Comparison of ENCODE assay signal across 20 cellular contexts in the genomic region with DNA sequence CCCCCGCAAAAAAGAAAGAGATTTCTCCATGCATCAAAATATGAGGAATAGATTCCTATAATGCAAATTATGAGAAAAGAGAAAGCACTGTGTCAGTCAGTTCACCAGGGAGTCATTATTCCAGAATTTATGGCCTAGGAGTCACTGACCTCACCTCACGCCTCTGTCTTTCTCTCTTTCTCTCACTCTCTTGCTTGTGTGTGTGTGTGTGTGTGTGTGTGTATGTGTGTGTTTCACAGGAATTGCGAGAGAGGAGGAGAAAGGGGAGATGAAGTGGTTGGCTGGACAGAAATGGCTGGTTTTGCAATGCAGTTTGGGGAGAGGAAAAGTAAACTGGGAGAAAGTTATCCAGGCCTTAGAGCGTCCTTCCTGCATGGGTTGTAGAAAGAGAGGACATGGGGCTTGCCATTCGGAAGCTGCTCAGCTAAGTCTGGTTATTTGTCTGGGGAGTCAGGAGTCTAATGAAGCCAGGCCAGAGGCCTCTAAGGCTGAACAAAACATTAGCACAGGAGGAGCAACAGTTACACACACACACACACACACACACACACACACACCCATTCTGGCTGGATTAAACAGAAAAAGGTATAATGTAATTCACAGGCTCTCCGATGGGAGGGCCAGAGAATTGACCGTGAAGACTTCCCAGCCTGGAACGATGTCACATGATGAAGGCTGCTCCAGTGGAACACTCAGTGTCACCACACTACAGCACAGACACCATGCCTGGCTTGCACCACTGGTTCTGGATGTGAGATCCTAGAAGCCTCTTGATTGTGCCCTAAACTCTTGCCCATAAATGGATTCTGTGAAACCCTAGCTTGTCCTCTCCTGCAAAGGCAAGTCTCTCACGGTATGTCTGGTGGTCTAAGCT. TPM values are rescaled to one million over a fixed set of nuclear protein-coding genes. Genes with fewer than 3 reads are reported as not detected.
A peak's percentile ranks its signal among the peaks of the same experiment; 100 is the strongest.
DNase-seq lines count a peak whose midpoint lies in the region; ATAC-seq and TF ChIP-seq lines count a peak whose summit lies in the region.
"Had no signal": no experiment of that assay in that cellular context is flagged by ENCODE, and none has a peak within 500 bp of the region (broad histone marks: within the 10 kb centered on the region; RNA-seq: fewer than 3 reads in every experiment).

No MANE protein-coding gene starts in this region.

- H2AFZ ChIP-seq in GM23338 (no peak overlapping the region), neuronal stem cell (ENCODE audit: low read length) (peak overlapping the region; percentile 70), H9 (ENCODE audit: low read length) (no peak overlapping the region)

- no peak overlapping the region for H3K23ac ChIP-seq in neuronal stem cell (ENCODE audit: low read depth, low read length, poor library complexity)
- no peak overlapping the region for H3K23ac ChIP-seq in H9 (ENCODE audit: insufficient read length, low read depth, low read length)

- H2AK5ac ChIP-seq in neuronal stem cell (ENCODE audit: low read depth, low read length) (no peak overlapping the region), H9 (ENCODE audit: insufficient read length, low read length) (no peak overlapping the region)

- H3K36me3 ChIP-seq in GM23338 (ENCODE audit: insufficient read depth) (no peaks in the 10 kb centered on the region), neuronal stem cell (replicated peaks in 1 of 2; ENCODE audit: control insufficient read depth in 2 of 2, insufficient read depth in 2 of 2, low read length in 2 of 2) (no peaks in the 10 kb centered on the region)
- H3K36me3 ChIP-seq: SJCRH30 had no signal

- no peak overlapping the region for H3K4me2 ChIP-seq in GM23338
- H3K4me2 ChIP-seq in neuronal stem cell (ENCODE audit: insufficient read depth, low read length, poor library complexity, severe bottlenecking): no peak overlapping the region
- no peak overlapping the region for H3K4me2 ChIP-seq in H9 (ENCODE audit: insufficient read depth, insufficient read length, low read length)

- peaks cover 6% of the 10 kb centered on the region for H3K27me3 Mint-ChIP-seq in GM23338 (ENCODE audit: insufficient read depth, low read depth, poor library complexity)
- H3K27me3 Mint-ChIP-seq in H9 (ENCODE audit: low read depth): peaks cover 8% of the 10 kb centered on the region

- no peaks in the 10 kb centered on the region for H3K9me3 Mint-ChIP-seq in GM23338
- no peaks in the 10 kb centered on the region; a peak in 1 of 5 replicates for H3K9me3 Mint-ChIP-seq in H9
- H3K9me3 Mint-ChIP-seq: CD4-positive, alpha-beta T cell had no signal

- H4K5ac ChIP-seq in H9 (ENCODE audit: insufficient read length, low read depth, low read length): no peak overlapping the region

- no peak overlapping the region for H3K4me3 ChIP-seq in GM23338
- H3K4me3 ChIP-seq in neuronal stem cell (ENCODE audit: low read length in 2 of 2): no peak overlapping the region
- H3K4me3 ChIP-seq in foreskin fibroblast (ENCODE audit: low read depth in 1 of 2, low read length in 2 of 2): no peak overlapping the region
- H3K4me3 ChIP-seq: SJCRH30 had no signal

- no peak for TF ChIP-seq CTCF in GM23338 (conservative IDR thresholded peaks at IDR 0.05; ENCODE audit: low read depth in 2 of 2)
- TF ChIP-seq CTCF in foreskin fibroblast (IDR thresholded peaks at IDR 0.05; ENCODE audit: low read depth, low read length): no peak
- TF ChIP-seq CTCF in H9 (conservative IDR thresholded peaks at IDR 0.05): no peak

- H3K9me2 ChIP-seq in GM23338 (ENCODE audit: insufficient read depth): no peaks in the 10 kb centered on the region

- H4K8ac ChIP-seq in neuronal stem cell (ENCODE audit: low read depth, low read length) (no peak overlapping the region), H9 (replicated peaks; ENCODE audit: insufficient read length, low read depth, low read length) (no peak overlapping the region)

- no peak overlapping the region for H3K14ac ChIP-seq in neuronal stem cell (ENCODE audit: low read length)
- H3K14ac ChIP-seq in H9 (ENCODE audit: insufficient read depth, low read length): no peak overlapping the region

- H3K79me2 ChIP-seq in GM23338 (replicated peaks; ENCODE audit: insufficient read depth) (no peaks in the 10 kb centered on the region), H9 (ENCODE audit: insufficient read depth, low read length) (no peaks in the 10 kb centered on the region)

- ATAC-seq in GM23338 (no peak), left lobe of liver (peak; percentile 61), HG03469 (IDR thresholded peaks at IDR 0.05; ENCODE audit: unreplicated experiment) (no peak)

- H3F3A ChIP-seq in GM23338 (replicated peaks; ENCODE audit: low read depth): no peaks in the 10 kb centered on the region

- H3T11ph ChIP-seq in H9 (ENCODE audit: low read length): no peak overlapping the region

- H2BK20ac ChIP-seq in H9 (ENCODE audit: low read depth, low read length, poor library complexity, severe bottlenecking): no peak overlapping the region

- H3K27ac Mint-ChIP-seq in GM23338 (peak overlapping the region; percentile 4; the same call in 1 of the 2 replicates), H9 (no peak overlapping the region)
- H3K27ac Mint-ChIP-seq: CD4-positive, alpha-beta T cell had no signal

- H4K91ac ChIP-seq in neuronal stem cell (ENCODE audit: low read depth, low read length, poor library complexity): no peak overlapping the region
- H4K91ac ChIP-seq in H9 (ENCODE audit: insufficient read length, low read depth, low read length): no peak overlapping the region

- no peak for DNase-seq in GM23338 (ENCODE audit: low spot score)
- peak; percentile 2 for DNase-seq in astrocyte of the hippocampus (ENCODE audit: low read depth, low spot score)
- no peak for DNase-seq in left lobe of liver (ENCODE audit: low spot score)
- no peak for DNase-seq in neuronal stem cell (ENCODE audit: low spot score)
- no peak for DNase-seq in NCI-H69 (lab: John Stamatoyannopoulos, UW)
- no peak for DNase-seq in foreskin fibroblast
- DNase-seq in H9: no peak
- DNase-seq: ACHN; Calu3; CD4-positive, alpha-beta T cell; GDM1; Kasumi-1; MM.1S; NCI-H1092 treated with DMSO at 0.1 percent for 48 hours; NCI-H1694; NCI-H226; NCI-H526; SJCRH30 had no signal

- H3K4me3 Mint-ChIP-seq in GM23338 (no peak overlapping the region), H9 (no peak overlapping the region)
- H3K4me3 Mint-ChIP-seq: CD4-positive, alpha-beta T cell had no signal

- H2BK12ac ChIP-seq in neuronal stem cell (ENCODE audit: low read length) (no peak overlapping the region), H9 (ENCODE audit: insufficient read length, low read depth, low read length) (no peak overlapping the region)

- no peak overlapping the region for H2BK120ac ChIP-seq in neuronal stem cell (ENCODE audit: low read depth, low read length)
- H2BK120ac ChIP-seq in H9 (ENCODE audit: low read depth, low read length, poor library complexity, severe bottlenecking): no peak overlapping the region

- H3K4ac ChIP-seq in neuronal stem cell (ENCODE audit: low read length) (no peak overlapping the region), H9 (ENCODE audit: low read depth, low read length) (no peak overlapping the region)

- H2BK5ac ChIP-seq in neuronal stem cell (ENCODE audit: low read length) (no peak overlapping the region), H9 (ENCODE audit: insufficient read length, low read length) (no peak overlapping the region)

- H2BK15ac ChIP-seq in neuronal stem cell (ENCODE audit: low read length): no peak overlapping the region
- H2BK15ac ChIP-seq in H9 (ENCODE audit: low read depth, low read length): no peak overlapping the region

- H3K9ac ChIP-seq in neuronal stem cell (ENCODE audit: low read depth, low read length, poor library complexity) (no peak overlapping the region), H9 (ENCODE audit: extremely low read depth, insufficient read length, low read length) (no peak overlapping the region)

- no peak overlapping the region for H3K27ac ChIP-seq in GM23338 (ENCODE audit: low read depth)
- H3K27ac ChIP-seq in neuronal stem cell (replicated peaks; ENCODE audit: low read length): no peak overlapping the region
- no peak overlapping the region for H3K27ac ChIP-seq in H9 (ENCODE audit: insufficient read length, low read depth, low read length)
- H3K27ac ChIP-seq: SJCRH30 had no signal

- H3K4me1 Mint-ChIP-seq in GM23338: peaks cover 9% of the 10 kb centered on the region
- peaks cover 7 to 8% of the 10 kb centered on the region in 2 experiments for H3K4me1 Mint-ChIP-seq in H9

- H4K20me1 ChIP-seq in GM23338 (replicated peaks; ENCODE audit: insufficient read depth) (no peaks in the 10 kb centered on the region), H9 (ENCODE audit: control insufficient read depth, insufficient read depth, insufficient read length) (no peaks in the 10 kb centered on the region)

- H3K79me1 ChIP-seq in neuronal stem cell (ENCODE audit: low read depth, low read length) (no peaks in the 10 kb centered on the region), H9 (ENCODE audit: insufficient read depth, low read depth, low read length, poor library complexity, severe bottlenecking) (no peaks in the 10 kb centered on the region)

- peaks cover 8% of the 10 kb centered on the region; the same call in 1 of the 2 replicates for H3K4me1 ChIP-seq in GM23338 (ENCODE audit: insufficient read depth)
- H3K4me1 ChIP-seq in neuronal stem cell (ENCODE audit: control insufficient read depth in 2 of 2, insufficient read depth in 1 of 2, low read depth in 1 of 2, low read length in 2 of 2): peaks cover 0 to 2% of the 10 kb centered on the region in 2 donors
- no peaks in the 10 kb centered on the region; the same call in 1 of the 2 replicates for H3K4me1 ChIP-seq in H9 (ENCODE audit: insufficient read depth, low read length)
- H3K4me1 ChIP-seq: SJCRH30 had no signal

- H3K18ac ChIP-seq in neuronal stem cell (ENCODE audit: low read length) (no peak overlapping the region), H9 (ENCODE audit: insufficient read length, low read depth, low read length) (no peak overlapping the region)

- H3K9me3 ChIP-seq in neuronal stem cell (replicated peaks in 1 of 2; ENCODE audit: control insufficient read depth in 2 of 2, insufficient read depth in 1 of 2, low read depth in 1 of 2, low read length in 2 of 2) (no peaks in the 10 kb centered on the region), H9 (ENCODE audit: control insufficient read depth, low read depth, low read length) (no peaks in the 10 kb centered on the region)
- H3K9me3 ChIP-seq: SJCRH30 had no signal

- WGBS in neuronal stem cell (ENCODE audit: extremely low coverage in 2 of 2, insufficient read length in 2 of 2, insufficient replicate concordance in 1 of 2), 2 donors: no CpG with 5 or more reads among the region's 9 CpGs
- WGBS in H9 (ENCODE audit: extremely low coverage, insufficient read length, low lambda C conversion rate): no CpG with 5 or more reads among the region's 9 CpGs

- H3K27me3 ChIP-seq in GM23338 (ENCODE audit: insufficient read depth) (no peaks in the 10 kb centered on the region), neuronal stem cell (ENCODE audit: control insufficient read depth in 3 of 3, insufficient read depth in 3 of 3, low read depth in 1 of 3, low read length in 3 of 3) (peaks cover 0 to 10% (median 0%) of the 10 kb centered on the region in 3 experiments), H9 (ENCODE audit: insufficient read depth, low read length) (no peaks in the 10 kb centered on the region)
- H3K27me3 ChIP-seq: SJCRH30 had no signal

- no peak overlapping the region for H3K56ac ChIP-seq in H9 (ENCODE audit: insufficient read length, low read depth, low read length)

- no peaks in the 10 kb centered on the region for H3K23me2 ChIP-seq in H9 (ENCODE audit: insufficient read length, low read depth, low read length, poor library complexity, severe bottlenecking)

- H3K36me3 Mint-ChIP-seq in GM23338 (ENCODE audit: low read depth) (no peaks in the 10 kb centered on the region), H9 (ENCODE audit: insufficient read depth in 1 of 3, low read depth in 3 of 3) (no peaks in the 10 kb centered on the region)

RNA-seq across cellular contexts. Expression of a gene that starts 12.7 kb away (rescaled TPM):
- total RNA-seq in GM23338 (2014; rRNA removed; shearing (Covaris generic)): not detected in 2 replicates
- polyA plus RNA-seq in GM23338 (2016; fragmentation: Nextera tagmentation; extraction: Ambion mirVana): 0.06 TPM in 1 of 2 replicates, not detected in the other
- total RNA-seq in left lobe of liver: 0.25 TPM
- 0.01 TPM for polyA plus RNA-seq in neuronal stem cell (2013, experiment 1 of 2)
- polyA plus RNA-seq in neuronal stem cell (2013, experiment 2 of 2): not detected
- not detected in 2 replicates for total RNA-seq in H9 (2021)
- total RNA-seq: CD4-positive, alpha-beta T cell; H4; SJCRH30 had no signal

RNA-seq across cellular contexts. Expression of a gene that starts 47.3 kb away (rescaled TPM):
- total RNA-seq in GM23338 (2014; rRNA removed; shearing (Covaris generic)): 0.23 and 1.0 TPM in 2 replicates
- 0.47 and 0.79 TPM in 2 replicates for polyA plus RNA-seq in GM23338 (2016; fragmentation: Nextera tagmentation; extraction: Ambion mirVana)
- total RNA-seq in left lobe of liver (6,485 TPM), H9 (2021) (not detected in 2 replicates)
- 0.06 TPM for polyA plus RNA-seq in neuronal stem cell (2013, experiment 1 of 2)
- 0.06 TPM for polyA plus RNA-seq in neuronal stem cell (2013, experiment 2 of 2)
- total RNA-seq: CD4-positive, alpha-beta T cell; SJCRH30 had no signal

RNA-seq across cellular contexts. Expression of a gene that starts 57.3 kb away (rescaled TPM):
- 15.0 and 22.4 TPM in 2 replicates for total RNA-seq in GM23338 (2014; rRNA removed; shearing (Covaris generic))
- 12.4 and 13.2 TPM in 2 replicates for polyA plus RNA-seq in GM23338 (2016; fragmentation: Nextera tagmentation; extraction: Ambion mirVana)
- total RNA-seq in left lobe of liver (0.08 TPM), H9 (2021) (16.1 and 17.8 TPM in 2 replicates)
- polyA plus RNA-seq in neuronal stem cell (2013, experiment 1 of 2): 34.7 TPM
- 34.1 TPM for polyA plus RNA-seq in neuronal stem cell (2013, experiment 2 of 2)

RNA-seq across cellular contexts. Expression of a gene that starts 58.6 kb away (rescaled TPM):
- not detected in 2 replicates for total RNA-seq in GM23338 (2014; rRNA removed; shearing (Covaris generic))
- 0.06 and 0.17 TPM in 2 replicates for polyA plus RNA-seq in GM23338 (2016; fragmentation: Nextera tagmentation; extraction: Ambion mirVana)
- total RNA-seq in left lobe of liver: not detected
- not detected for polyA plus RNA-seq in neuronal stem cell (2013, experiment 1 of 2)
- polyA plus RNA-seq in neuronal stem cell (2013, experiment 2 of 2): not detected
- not detected in 2 replicates for total RNA-seq in H9 (2021)
- total RNA-seq: Calu3; CD4-positive, alpha-beta T cell; H4; SJCRH30 had no signal

Comparison
In these comparisons a context has a peak if more than half of its experiments do, and no peak if none do; other contexts are left out.
1. RNA of a gene that starts 47.3 kb away (total RNA-seq): 6,485 TPM in left lobe of liver (single experiment); 0.23 to 1.0 TPM in GM23338 and not detected in H9; every median in the first group is over 1,000 times any median in the second.
2. RNA of a gene that starts 57.3 kb away (total RNA-seq): 15.0 to 22.4 TPM in GM23338 and 16.1 to 17.8 TPM in H9; 0.08 TPM in left lobe of liver (single experiment); every median in the first group is over 10 times any median in the second.